In genomic region chr5:59132131-59132530, GRCh38 we compare ENCODE assay signal across 22 cellular contexts.
DNase-seq lines count a peak whose midpoint lies in the region; ATAC-seq and TF ChIP-seq lines count a peak whose summit lies in the region.
"Had no signal": no experiment of that assay in that cellular context is flagged by ENCODE, and none has a peak within 500 bp of the region (broad histone marks: within the 10 kb centered on the region; RNA-seq: fewer than 3 reads in every experiment).

No MANE protein-coding gene starts in this region.

- H3K27ac ChIP-seq in gastrocnemius medialis = peak overlapping the region; percentile 55 to 89 (median 86)
- H3K27ac ChIP-seq in aorta (ENCODE audit: low read depth in 1 of 2, low read length in 2 of 2) = no peak overlapping the region
- H3K27ac ChIP-seq: pancreas, testis had no signal

- peaks cover 19% of the 10 kb centered on the region for H3K36me3 Mint-ChIP-seq in activated naive CD4-positive, alpha-beta T cell treated with anti-CD3 and anti-CD28 coated beads, Interleukin-2, amount 10 ng/mL, durations not matched to agents 7 days and 5 days
- H3K36me3 Mint-ChIP-seq in T-helper 1 cell treated with Interleukin-12 subunit alpha and Interleukin-12 subunit beta and Interleukin-4 antibody, amounts not matched to agents 30 μg/mL and 1 μg/mL, for 36 hours (ENCODE audit: low read depth) = peaks cover 8% of the 10 kb centered on the region
- H3K36me3 Mint-ChIP-seq in glutamatergic neuron (ENCODE audit: unreplicated experiment) = no peaks in the 10 kb centered on the region
- H3K36me3 Mint-ChIP-seq: WTC11 had no signal

- ATAC-seq in gastrocnemius medialis (no peak), HG02852 (IDR thresholded peaks at IDR 0.05; ENCODE audit: unreplicated experiment) (no peak), aorta (ENCODE audit: low FRiP score) (no peak)
- ATAC-seq: K562, pancreas, WTC11 had no signal

- in situ Hi-C loops in gastrocnemius medialis (cut with MboI; ENCODE audit: low sequenced_read_pairs in 4 of 4) = no loop called here

- intact Hi-C loops in gastrocnemius medialis (cut with DNase I; ENCODE audit: low total_unique reads) (no loop called here), aorta (cut with DNase I) (loop anchor here in 1 of 2 donors (10.0 kb wide), 1 partner anchor 97 kb away; no protein-coding TSS in a partner anchor)

- H3K27me3 ChIP-seq in gastrocnemius medialis = no peaks in the 10 kb centered on the region
- no peaks in the 10 kb centered on the region for H3K27me3 ChIP-seq in aorta (ENCODE audit: control insufficient read depth in 1 of 2, insufficient read depth in 2 of 2, low read length in 1 of 2)
- H3K27me3 ChIP-seq: pancreas, testis had no signal

- no peak for TF ChIP-seq POLR2A in gastrocnemius medialis (IDR thresholded peaks at IDR 0.05)

- H3K9me3 Mint-ChIP-seq in activated naive CD4-positive, alpha-beta T cell treated with anti-CD3 and anti-CD28 coated beads, Interleukin-2, amount 10 ng/mL, durations not matched to agents 7 days and 5 days = peaks cover 6% of the 10 kb centered on the region
- peaks cover 10% of the 10 kb centered on the region for H3K9me3 Mint-ChIP-seq in T-helper 1 cell treated with Interleukin-12 subunit alpha and Interleukin-12 subunit beta and Interleukin-4 antibody, amounts not matched to agents 30 μg/mL and 1 μg/mL, for 36 hours
- no peaks in the 10 kb centered on the region for H3K9me3 Mint-ChIP-seq in glutamatergic neuron (ENCODE audit: unreplicated experiment)
- H3K9me3 Mint-ChIP-seq: WTC11 had no signal

- H3K4me3 Mint-ChIP-seq in activated naive CD4-positive, alpha-beta T cell treated with anti-CD3 and anti-CD28 coated beads, Interleukin-2, amount 10 ng/mL, durations not matched to agents 7 days and 5 days = peak overlapping the region; percentile 6
- H3K4me3 Mint-ChIP-seq in T-helper 1 cell treated with Interleukin-12 subunit alpha and Interleukin-12 subunit beta and Interleukin-4 antibody, amounts not matched to agents 30 μg/mL and 1 μg/mL, for 36 hours = no peak overlapping the region
- no peak overlapping the region for H3K4me3 Mint-ChIP-seq in glutamatergic neuron (ENCODE audit: unreplicated experiment)
- H3K4me3 Mint-ChIP-seq: WTC11 had no signal

- peak overlapping the region; percentile 80 for H3K27ac Mint-ChIP-seq in activated naive CD4-positive, alpha-beta T cell treated with anti-CD3 and anti-CD28 coated beads, Interleukin-2, amount 10 ng/mL, durations not matched to agents 7 days and 5 days
- H3K27ac Mint-ChIP-seq in T-helper 1 cell treated with Interleukin-12 subunit alpha and Interleukin-12 subunit beta and Interleukin-4 antibody, amounts not matched to agents 30 μg/mL and 1 μg/mL, for 36 hours = peak overlapping the region; percentile 78
- no peak overlapping the region for H3K27ac Mint-ChIP-seq in glutamatergic neuron (ENCODE audit: unreplicated experiment)
- H3K27ac Mint-ChIP-seq: WTC11 had no signal

- no peaks in the 10 kb centered on the region for H3K9me3 ChIP-seq in gastrocnemius medialis
- no peaks in the 10 kb centered on the region for H3K9me3 ChIP-seq in aorta (ENCODE audit: control insufficient read depth, low read length)
- H3K9me3 ChIP-seq: pancreas, testis had no signal

- peaks cover 53% of the 10 kb centered on the region for H3K4me1 Mint-ChIP-seq in activated naive CD4-positive, alpha-beta T cell treated with anti-CD3 and anti-CD28 coated beads, Interleukin-2, amount 10 ng/mL, durations not matched to agents 7 days and 5 days
- H3K4me1 Mint-ChIP-seq in T-helper 1 cell treated with Interleukin-12 subunit alpha and Interleukin-12 subunit beta and Interleukin-4 antibody, amounts not matched to agents 30 μg/mL and 1 μg/mL, for 36 hours (ENCODE audit: low read depth) = peaks cover 31% of the 10 kb centered on the region
- H3K4me1 Mint-ChIP-seq in glutamatergic neuron (ENCODE audit: low read depth, unreplicated experiment) = peaks cover 3% of the 10 kb centered on the region

- H3K4me1 ChIP-seq in gastrocnemius medialis = peaks cover 45 to 51% of the 10 kb centered on the region in 2 donors
- H3K4me1 ChIP-seq in aorta (ENCODE audit: control insufficient read depth in 1 of 2, insufficient read depth in 2 of 2, low read length in 2 of 2) = peaks cover 0 to 4% of the 10 kb centered on the region in 2 donors
- H3K4me1 ChIP-seq: testis had no signal

- no peak overlapping the region for H3K4me3 ChIP-seq in gastrocnemius medialis
- H3K4me3 ChIP-seq in aorta (ENCODE audit: low read length in 2 of 2) = no peak overlapping the region
- H3K4me3 ChIP-seq: K562, lung, pancreas, testis had no signal

- CTCF ChIA-PET in activated naive CD4-positive, alpha-beta T cell treated with anti-CD3 and anti-CD28 coated beads, Interleukin-2, amount 10 ng/mL, durations not matched to agents 7 days and 5 days (lab: Charles Lee) = no interaction called here

- TF ChIP-seq CTCF in gastrocnemius medialis (IDR thresholded peaks at IDR 0.05 in 4 of 5, conservative IDR thresholded peaks at IDR 0.05 in 1 of 5) = no peak
- no peak for TF ChIP-seq CTCF in glutamatergic neuron (IDR thresholded peaks at IDR 0.05; ENCODE audit: partially characterized antibody, unreplicated experiment)

- H3K36me3 ChIP-seq in gastrocnemius medialis (no peaks in the 10 kb centered on the region), aorta (ENCODE audit: control insufficient read depth in 1 of 2, insufficient read depth in 2 of 2, low read length in 1 of 2) (no peaks in the 10 kb centered on the region)
- H3K36me3 ChIP-seq: pancreas had no signal

- no peaks in the 10 kb centered on the region for H3K27me3 Mint-ChIP-seq in activated naive CD4-positive, alpha-beta T cell treated with anti-CD3 and anti-CD28 coated beads, Interleukin-2, amount 10 ng/mL, durations not matched to agents 7 days and 5 days
- H3K27me3 Mint-ChIP-seq in T-helper 1 cell treated with Interleukin-12 subunit alpha and Interleukin-12 subunit beta and Interleukin-4 antibody, amounts not matched to agents 30 μg/mL and 1 μg/mL, for 36 hours (ENCODE audit: low read depth) = no peaks in the 10 kb centered on the region
- H3K27me3 Mint-ChIP-seq in glutamatergic neuron (ENCODE audit: unreplicated experiment) = no peaks in the 10 kb centered on the region

- peak; percentile 36 for DNase-seq in activated naive CD4-positive, alpha-beta T cell treated with anti-CD3 and anti-CD28 coated beads, Interleukin-2, amount 10 ng/mL, durations not matched to agents 7 days and 5 days
- no peak for DNase-seq in activated naive CD4-positive, alpha-beta T cell treated with Interleukin-2 at 50 U/mL for 16 hours
- peak; percentile 61 for DNase-seq in central memory CD4-positive, alpha-beta T cell
- DNase-seq in gastrocnemius medialis (no peak), aorta (no peak), glutamatergic neuron (no peak)
- DNase-seq: activated effector memory CD4-positive, alpha-beta T cell treated with anti-CD3 and anti-CD28 coated beads, Interleukin-2, amount 50 U/mL, for 16 hours; AML-193; cerebellar nuclear complex; DMS153; NCI-H1048; NCI-H2107; pancreas; retina; Right ventricle myocardium superior; stimulated activated naive CD4-positive, alpha-beta T cell treated with Interleukin-2 at 50 U/mL for 16 hours; testis had no signal

- WGBS in aorta, 2 donors = 95 to 98% methylated on average over 5 of the region's 5 CpGs

Comparison
In these comparisons a context has a peak if more than half of its experiments do, and no peak if none do; other contexts are left out.
1. DNase-seq: peak in activated naive CD4-positive, alpha-beta T cell treated with anti-CD3 and anti-CD28 coated beads, Interleukin-2, amount 10 ng/mL, durations not matched to agents 7 days and 5 days (single experiment) and central memory CD4-positive, alpha-beta T cell (single experiment); none in activated naive CD4-positive, alpha-beta T cell treated with Interleukin-2 at 50 U/mL for 16 hours (single experiment), gastrocnemius medialis (0 of 2), aorta (0 of 2) and glutamatergic neuron (single experiment).
2. H3K27ac ChIP-seq: peak in gastrocnemius medialis (4 of 4); none in aorta (0 of 2).